ENCODE assay signal across 8 cellular contexts in the genomic region with DNA sequence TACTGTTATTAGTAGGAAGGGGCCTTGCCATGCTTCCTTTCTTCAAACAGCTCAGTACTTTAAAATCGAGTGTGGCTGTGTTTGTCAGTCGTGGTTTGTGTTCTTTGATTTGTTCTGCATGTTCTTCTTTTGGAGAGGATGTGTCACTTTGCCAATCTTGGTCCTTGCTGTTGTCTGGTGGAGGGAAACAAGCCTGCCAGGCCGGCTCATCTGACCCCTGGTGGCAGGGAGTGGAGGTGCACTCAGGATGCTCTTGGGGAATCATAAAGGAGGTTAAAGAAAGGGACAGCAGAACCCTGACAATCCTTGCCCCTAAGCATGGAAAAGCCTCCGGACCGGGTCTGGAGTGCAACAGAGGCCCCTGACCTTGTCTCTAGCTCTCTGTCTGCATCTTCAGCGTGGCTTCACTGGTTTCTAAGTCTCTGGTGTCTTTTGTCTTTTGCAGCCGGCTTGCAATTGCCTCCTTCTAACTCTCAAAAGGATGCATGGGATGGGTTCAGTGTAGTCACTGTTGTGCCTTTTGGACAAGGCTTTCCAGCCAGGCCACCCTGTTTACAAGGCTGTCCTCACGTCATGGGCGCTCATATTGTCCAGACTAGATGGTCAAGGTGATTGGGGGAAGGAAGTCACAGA.
DNase-seq lines count a peak whose midpoint lies in the region; ATAC-seq and TF ChIP-seq lines count a peak whose summit lies in the region.

No MANE protein-coding gene starts in this region.

- no peak for TF ChIP-seq POLR2A in right lobe of liver (IDR thresholded peaks at IDR 0.05)

- H3K4me1 ChIP-seq in right lobe of liver: peaks cover 0 to 7% (median under 1%) of the 10 kb centered on the region in 4 donors

- no peak overlapping the region for H3K27ac Mint-ChIP-seq in chondrocyte (ENCODE audit: unreplicated experiment)

- no peak overlapping the region for H3K4me3 ChIP-seq in right lobe of liver

- no peaks in the 10 kb centered on the region for H3K27me3 Mint-ChIP-seq in chondrocyte (ENCODE audit: low read depth)

- no peak overlapping the region for H3K4me3 Mint-ChIP-seq in chondrocyte (ENCODE audit: unreplicated experiment)

- H3K9me3 ChIP-seq in right lobe of liver: no peaks in the 10 kb centered on the region

- no peaks in the 10 kb centered on the region for H3K27me3 ChIP-seq in right lobe of liver

- peak; percentile 84 for ATAC-seq in HG02678 (IDR thresholded peaks at IDR 0.05; ENCODE audit: unreplicated experiment)
- peak; percentile 95 to 99 (median 98) for ATAC-seq in right lobe of liver

- intact Hi-C loops in right lobe of liver (cut with DNase I): loop anchor here (10.0 kb wide), 1 partner anchor 110 kb away; no protein-coding TSS in a partner anchor

- H3K27ac ChIP-seq in right lobe of liver: no peak overlapping the region

- WGBS in right lobe of liver (ENCODE audit: insufficient coverage, low coverage, low lambda C conversion rate, missing lambda C conversion rate): 30% methylated on average over 9 of the region's 9 CpGs

- H3K36me3 Mint-ChIP-seq in chondrocyte (ENCODE audit: low read depth): no peaks in the 10 kb centered on the region

- DNase-seq in NK-92 treated with Interleukin-12 subunit alpha and Interleukin-12 subunit beta, amount 100 ng/mL, for 24 hours (lab: John Stamatoyannopoulos, UW): peak; percentile 4
- DNase-seq in NK-92 (lab: John Stamatoyannopoulos, UW; ENCODE audit: unreplicated experiment) (no peak), NCI-H187 treated with DMSO at 0.1 percent for 48 hours (lab: John Stamatoyannopoulos, UW) (peak; percentile 2), chondrocyte (ENCODE audit: low spot score) (no peak), right lobe of liver (peak; percentile 63 to 80 (median 79))
- peak; percentile 44 for DNase-seq in activated CD4-positive, alpha-beta T cell treated with anti-CD3 and anti-CD28 coated beads for 1 hour
- peak; percentile 39 for DNase-seq in stimulated activated CD8-positive, alpha-beta memory T cell treated with anti-CD3 and anti-CD28 coated beads, Interleukin-12 subunit alpha, Interleukin-12 subunit beta, amount 100 ng/mL, for 1 hour (ENCODE audit: low read depth)

- peaks cover 20% of the 10 kb centered on the region for H3K4me1 Mint-ChIP-seq in chondrocyte (ENCODE audit: low read depth)

- peak; percentile 90 for TF ChIP-seq CTCF in chondrocyte (IDR thresholded peaks at IDR 0.05)
- peak; percentile 90 to 97 (median 91) for TF ChIP-seq CTCF in right lobe of liver (IDR thresholded peaks at IDR 0.05)

- H3K36me3 ChIP-seq in right lobe of liver: no peaks in the 10 kb centered on the region

- no peaks in the 10 kb centered on the region for H3K9me3 Mint-ChIP-seq in chondrocyte (ENCODE audit: low read depth)

Comparison
In these comparisons a context has a peak if more than half of its experiments do, and no peak if none do; other contexts are left out.
1. DNase-seq: peak in NK-92 treated with Interleukin-12 subunit alpha and Interleukin-12 subunit beta, amount 100 ng/mL, for 24 hours (single experiment), NCI-H187 treated with DMSO at 0.1 percent for 48 hours (single experiment), activated CD4-positive, alpha-beta T cell treated with anti-CD3 and anti-CD28 coated beads for 1 hour (single experiment), right lobe of liver (3 of 3) and stimulated activated CD8-positive, alpha-beta memory T cell treated with anti-CD3 and anti-CD28 coated beads, Interleukin-12 subunit alpha, Interleukin-12 subunit beta, amount 100 ng/mL, for 1 hour (single experiment); none in NK-92 (single experiment) and chondrocyte (single experiment).